ENCODE assay signal across 9 cellular contexts in genomic region chr14:54489731-54490447, GRCh38. TPM values are rescaled to one million over a fixed set of nuclear protein-coding genes. Genes with fewer than 3 reads are reported as not detected.
DNase-seq lines count a peak whose midpoint lies in the region; ATAC-seq and TF ChIP-seq lines count a peak whose summit lies in the region.
"Had no signal": no experiment of that assay in that cellular context is flagged by ENCODE, and none has a peak within 500 bp of the region (broad histone marks: within the 10 kb centered on the region; RNA-seq: fewer than 3 reads in every experiment).

No MANE protein-coding gene starts in this region.

- no peaks in the 10 kb centered on the region for H3K27me3 ChIP-seq in ACC112 (ENCODE audit: insufficient read depth, low read length)
- no peaks in the 10 kb centered on the region for H3K27me3 ChIP-seq in HL-60 (ENCODE audit: insufficient read depth, poor library complexity, severe bottlenecking)
- no peaks in the 10 kb centered on the region for H3K27me3 ChIP-seq in body of pancreas
- H3K27me3 ChIP-seq in muscle layer of duodenum (ENCODE audit: low read depth, low read length), result no peaks in the 10 kb centered on the region
- H3K27me3 ChIP-seq in brain microvascular endothelial cell (replicated peaks), result no peaks in the 10 kb centered on the region
- H3K27me3 ChIP-seq: foreskin keratinocyte had no signal

- peak overlapping the region; percentile 89 for H2AFZ ChIP-seq in ACC112 (ENCODE audit: low read length, unreplicated experiment)

- TF ChIP-seq CTCF in HL-60 (IDR thresholded peaks at IDR 0.05; ENCODE audit: insufficient read depth, low read length) (no peak), body of pancreas (IDR thresholded peaks at IDR 0.05) (no peak), brain microvascular endothelial cell (IDR thresholded peaks at IDR 0.05; ENCODE audit: low read depth, low read length, missing control alignments) (no peak)

- H3K4me1 ChIP-seq in ACC112 (ENCODE audit: control insufficient read depth, insufficient read depth, low read length, unreplicated experiment) (peaks cover 22% of the 10 kb centered on the region), body of pancreas (peaks cover 26% of the 10 kb centered on the region), muscle layer of duodenum (ENCODE audit: control insufficient read depth in 1 of 2, insufficient read depth in 2 of 2, low read length in 2 of 2) (peaks cover 0 to 24% of the 10 kb centered on the region in 2 donors)

- in situ Hi-C loops in brain microvascular endothelial cell (cut with HindIII; ENCODE audit: low pct_ligation_motif_present, low sequenced_read_pairs), result no loop called here

- H3K27ac ChIP-seq in ACC112 (ENCODE audit: low read depth, low read length), result peak overlapping the region; percentile 91
- peak overlapping the region; percentile 72 for H3K27ac ChIP-seq in HL-60 (replicated peaks)
- H3K27ac ChIP-seq in body of pancreas, result peak overlapping the region in 3 of 4 donors; percentile 93 to 95 (median 94)
- peak overlapping the region; percentile 86 for H3K27ac ChIP-seq in muscle layer of duodenum (ENCODE audit: low read length)
- no peak overlapping the region for H3K27ac ChIP-seq in brain microvascular endothelial cell

- no peak for DNase-seq in HL-60 (ENCODE audit: low read depth in 1 of 2, low spot score in 1 of 2)
- no peak for DNase-seq in body of pancreas
- DNase-seq in NCI-H1436 (lab: John Stamatoyannopoulos, UW), result no peak
- DNase-seq in brain microvascular endothelial cell, result no peak
- DNase-seq in GM19240 (ENCODE audit: insufficient read length, low spot score), result no peak

- ATAC-seq in body of pancreas, result no peak
- ATAC-seq in GM21786 (IDR thresholded peaks at IDR 0.05; ENCODE audit: unreplicated experiment), result no peak

- H3K4me3 ChIP-seq in ACC112 (ENCODE audit: low read depth, low read length) (peak overlapping the region; percentile 93), HL-60 (replicated peaks; ENCODE audit: insufficient read depth, low read length) (no peak overlapping the region), body of pancreas (no peak overlapping the region), muscle layer of duodenum (ENCODE audit: low read depth in 1 of 2, low read length in 2 of 2) (peak overlapping the region; percentile 92 to 93), brain microvascular endothelial cell (ENCODE audit: low read depth, low read length) (no peak overlapping the region)

- intact Hi-C loops in body of pancreas (cut with DNase I), result no loop called here

- H3K36me3 ChIP-seq in ACC112 (ENCODE audit: insufficient read depth, low read length) (no peaks in the 10 kb centered on the region), body of pancreas (replicated peaks in 1 of 2; ENCODE audit: insufficient read depth in 1 of 2, low read depth in 2 of 2) (no peaks in the 10 kb centered on the region), muscle layer of duodenum (ENCODE audit: control insufficient read depth in 1 of 2, insufficient read depth in 2 of 2, low read length in 2 of 2) (peaks cover 0 to 8% of the 10 kb centered on the region in 2 donors), brain microvascular endothelial cell (replicated peaks) (no peaks in the 10 kb centered on the region)

- H3K79me2 ChIP-seq in ACC112 (ENCODE audit: control insufficient read depth, insufficient read depth, low read length, unreplicated experiment), result peaks cover 39% of the 10 kb centered on the region

- no peak for TF ChIP-seq POLR2A in body of pancreas (IDR thresholded peaks at IDR 0.05)

- H3K9me3 ChIP-seq in body of pancreas (no peaks in the 10 kb centered on the region), muscle layer of duodenum (ENCODE audit: control insufficient read depth in 1 of 2, low read length in 2 of 2) (no peaks in the 10 kb centered on the region)

- WGBS in body of pancreas, 2 donors, result 92 to 95% methylated on average over 4 of the region's 4 CpGs

RNA-seq across cellular contexts. Expression of gene GMFB, which starts 1.1 kb away (rescaled TPM):
- 10 to 100 TPM; 24.7 to 26.5 TPM for total RNA-seq in body of pancreas

RNA-seq across cellular contexts. Expression of gene CGRRF1, which starts 19.8 kb away (rescaled TPM):
- 10 to 100 TPM in 1 of 2 donors, 1 to 10 TPM in 1; 6.3 to 11.4 TPM for total RNA-seq in body of pancreas

RNA-seq across cellular contexts. Expression of gene CNIH1, which starts 48.7 kb away (rescaled TPM):
- total RNA-seq in body of pancreas, result 10 to 100 TPM; 15.2 to 18.2 TPM

Comparison
In these comparisons a context has a peak if more than half of its experiments do, and no peak if none do; other contexts are left out.
1. H3K4me3 ChIP-seq: peak in ACC112 (single experiment) and muscle layer of duodenum (2 of 2); none in HL-60 (single experiment), body of pancreas (0 of 2) and brain microvascular endothelial cell (single experiment).